ENCODE assay signal across 28 cellular contexts in genomic region chr10:57707300-57707658, GRCh38.
"Had no signal": no experiment of that assay in that cellular context is flagged by ENCODE, and none has a peak within 500 bp of the region (broad histone marks: within the 10 kb centered on the region; RNA-seq: fewer than 3 reads in every experiment).

No MANE protein-coding gene starts in this region.

- H3K79me2 ChIP-seq: parathyroid adenoma had no signal

- ATAC-seq: natural killer cell; psoas muscle; right cardiac atrium; right lobe of liver; stimulated activated effector memory CD8-positive, alpha-beta T cell treated with anti-CD3 and anti-CD28 coated beads, Interleukin-12 subunit alpha, Interleukin-12 subunit beta, amount 100 ng/mL, for 72 hours; stimulated activated naive B cell treated with anti-CD40 and anti-IgM and Interleukin-4, amounts not matched to agents 10 μg/mL and 1 μg/mL and 100 μg/mL, for 72 hours; upper lobe of right lung had no signal

- H3K4me3 Mint-ChIP-seq: natural killer cell; nephron; neural progenitor cell; stimulated activated effector memory CD8-positive, alpha-beta T cell treated with anti-CD3 and anti-CD28 coated beads, Interleukin-12 subunit alpha, Interleukin-12 subunit beta, amount 100 ng/mL, for 72 hours; stimulated activated naive B cell treated with anti-CD40 and anti-IgM and Interleukin-4, amounts not matched to agents 10 μg/mL and 1 μg/mL and 100 μg/mL, for 72 hours; stimulated activated naive CD8-positive, alpha-beta T cell treated with anti-CD3 and anti-CD28 coated beads, Interleukin-15, Interleukin-2, amounts not matched to agents 100 ng/mL and 50 ng/mL, for 24 hours; type B pancreatic cell had no signal

- H2AFZ ChIP-seq: neural progenitor cell, parathyroid adenoma had no signal

- H3K9me3 ChIP-seq: ovary, psoas muscle, right lobe of liver, sigmoid colon, stomach, thoracic aorta, thyroid gland, transverse colon, upper lobe of right lung, uterus had no signal

- DNase-seq: natural killer cell; occipital lobe; ovary; posterior cingulate gyrus; psoas muscle; right cardiac atrium; right lobe of liver; sigmoid colon; small intestine; stimulated activated CD4-positive, alpha-beta T cell treated with anti-CD3 and anti-CD28 coated beads, Interleukin-15, amount 100 ng/mL, for 24 hours; stimulated activated CD4-positive, alpha-beta T cell treated with anti-CD3 and anti-CD28 coated beads, Interleukin-2, amount 100 ng/mL, for 24 hours; stimulated activated CD4-positive, alpha-beta T cell treated with anti-CD3 and anti-CD28 coated beads, Interleukin-2, amount 100 ng/mL, for 48 hours; stimulated activated CD4-positive, alpha-beta T cell treated with anti-CD3 and anti-CD28 coated beads, Interleukin-4, amount 100 ng/mL, for 24 hours; stimulated activated naive B cell treated with anti-CD40 and anti-IgM and Interleukin-4, amounts not matched to agents 10 μg/mL and 1 μg/mL and 100 μg/mL, for 72 hours; stimulated activated naive CD4-positive, alpha-beta T cell treated with Interleukin-2 at 50 U/mL for 16 hours; stomach; thyroid gland; transverse colon; upper lobe of right lung; uterus had no signal

- H3K4me1 ChIP-seq: parathyroid adenoma, psoas muscle, sigmoid colon, stomach, thyroid gland, transverse colon, upper lobe of right lung, uterus had no signal

- H3K36me3 ChIP-seq: neural progenitor cell, ovary, right lobe of liver, sigmoid colon, stomach, thoracic aorta, thyroid gland, transverse colon, upper lobe of right lung, uterus had no signal

- H3K27me3 ChIP-seq: neural progenitor cell, ovary, right lobe of liver, sigmoid colon, stomach, thyroid gland, transverse colon, upper lobe of right lung, uterus had no signal

- H3K36me3 Mint-ChIP-seq: natural killer cell; neural progenitor cell; stimulated activated effector memory CD8-positive, alpha-beta T cell treated with anti-CD3 and anti-CD28 coated beads, Interleukin-12 subunit alpha, Interleukin-12 subunit beta, amount 100 ng/mL, for 72 hours; stimulated activated naive B cell treated with anti-CD40 and anti-IgM and Interleukin-4, amounts not matched to agents 10 μg/mL and 1 μg/mL and 100 μg/mL, for 72 hours; type B pancreatic cell had no signal

- H3K27me3 Mint-ChIP-seq: progenitor cell of endocrine pancreas; stimulated activated naive B cell treated with anti-CD40 and anti-IgM and Interleukin-4, amounts not matched to agents 10 μg/mL and 1 μg/mL and 100 μg/mL, for 72 hours; stimulated activated naive CD8-positive, alpha-beta T cell treated with anti-CD3 and anti-CD28 coated beads, Interleukin-15, Interleukin-2, amounts not matched to agents 100 ng/mL and 50 ng/mL, for 24 hours; type B pancreatic cell had no signal

- H3K27ac Mint-ChIP-seq: natural killer cell; nephron; neural progenitor cell; progenitor cell of endocrine pancreas; stimulated activated effector memory CD8-positive, alpha-beta T cell treated with anti-CD3 and anti-CD28 coated beads, Interleukin-12 subunit alpha, Interleukin-12 subunit beta, amount 100 ng/mL, for 72 hours; stimulated activated naive B cell treated with anti-CD40 and anti-IgM and Interleukin-4, amounts not matched to agents 10 μg/mL and 1 μg/mL and 100 μg/mL, for 72 hours; stimulated activated naive CD8-positive, alpha-beta T cell treated with anti-CD3 and anti-CD28 coated beads, Interleukin-15, Interleukin-2, amounts not matched to agents 100 ng/mL and 50 ng/mL, for 24 hours; type B pancreatic cell had no signal

- H3K4me2 ChIP-seq: neural progenitor cell had no signal

- H3K4me1 Mint-ChIP-seq: natural killer cell; nephron; neural progenitor cell; stimulated activated effector memory CD8-positive, alpha-beta T cell treated with anti-CD3 and anti-CD28 coated beads, Interleukin-12 subunit alpha, Interleukin-12 subunit beta, amount 100 ng/mL, for 72 hours; stimulated activated naive B cell treated with anti-CD40 and anti-IgM and Interleukin-4, amounts not matched to agents 10 μg/mL and 1 μg/mL and 100 μg/mL, for 72 hours had no signal

- H3K4me3 ChIP-seq: neural progenitor cell, ovary, psoas muscle, right lobe of liver, sigmoid colon, stomach, thoracic aorta, thyroid gland, transverse colon, upper lobe of right lung, uterus had no signal

- H3K9ac ChIP-seq: neural progenitor cell, parathyroid adenoma had no signal

- H3K27ac ChIP-seq: neural progenitor cell, ovary, parathyroid adenoma, psoas muscle, right lobe of liver, sigmoid colon, stomach, thoracic aorta, thyroid gland, transverse colon, upper lobe of right lung, uterus had no signal

- H3K9me3 Mint-ChIP-seq: nephron; neural progenitor cell; stimulated activated effector memory CD8-positive, alpha-beta T cell treated with anti-CD3 and anti-CD28 coated beads, Interleukin-12 subunit alpha, Interleukin-12 subunit beta, amount 100 ng/mL, for 72 hours; stimulated activated naive B cell treated with anti-CD40 and anti-IgM and Interleukin-4, amounts not matched to agents 10 μg/mL and 1 μg/mL and 100 μg/mL, for 72 hours; type B pancreatic cell had no signal
